In the genomic region with DNA sequence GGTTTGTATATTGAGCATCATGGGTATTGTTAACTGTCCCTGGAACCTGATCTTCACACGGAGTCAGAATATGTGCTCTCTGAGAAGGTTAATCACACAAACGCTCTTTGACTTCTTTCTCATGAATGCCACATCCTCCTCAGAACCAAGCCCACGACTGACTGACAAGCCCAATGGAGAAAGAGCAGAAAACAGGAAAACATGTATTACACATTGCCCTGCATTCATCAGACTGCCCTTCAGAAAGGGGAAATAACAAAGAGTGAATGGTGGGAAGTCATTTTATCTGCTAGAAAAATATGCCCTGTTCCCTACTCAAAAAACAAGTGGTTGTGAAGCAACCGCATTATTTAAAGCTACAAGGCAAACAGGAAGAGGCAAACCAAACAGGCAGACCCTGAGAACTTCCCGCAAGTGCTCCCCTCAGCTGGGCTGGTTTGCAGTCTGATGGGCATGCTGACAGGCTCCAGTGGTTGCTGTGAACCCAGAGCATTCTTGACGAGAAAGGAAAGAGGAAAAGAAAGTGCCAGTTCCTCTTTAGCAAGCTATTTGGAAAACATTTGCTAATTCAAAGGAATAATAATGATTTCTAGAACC, we compare ENCODE assay signal across 8 cellular contexts.
DNase-seq lines count a peak whose midpoint lies in the region; ATAC-seq, FAIRE-seq and TF ChIP-seq lines count a peak whose summit lies in the region.
"Had no signal": no experiment of that assay in that cellular context is flagged by ENCODE, and none has a peak within 500 bp of the region (broad histone marks: within the 10 kb centered on the region; RNA-seq: fewer than 3 reads in every experiment).

No MANE protein-coding gene starts in this region.

- H2AFZ ChIP-seq in endothelial cell of umbilical vein (ENCODE audit: low read depth, low read length): peak overlapping the region; percentile 58

- no peaks in the 10 kb centered on the region for H3K9me1 ChIP-seq in endothelial cell of umbilical vein (replicated peaks; ENCODE audit: control insufficient read depth, extremely low read depth, insufficient read depth, low read length)

- H4K20me1 ChIP-seq in endothelial cell of umbilical vein (replicated peaks; ENCODE audit: control insufficient read depth, extremely low read depth, insufficient read depth, low read length): no peaks in the 10 kb centered on the region

- peak overlapping the region; percentile 71 for H3K4me2 ChIP-seq in endothelial cell of umbilical vein (ENCODE audit: insufficient read depth, low read length)

- CTCF ChIA-PET in endothelial cell of umbilical vein (lab: Charles Lee): no interaction called here

- H3K36me3 ChIP-seq in endothelial cell of umbilical vein (ENCODE audit: control insufficient read depth in 2 of 2, extremely low read depth in 1 of 2, insufficient read depth in 2 of 2, low read length in 2 of 2): no peaks in the 10 kb centered on the region

- H3K27me3 ChIP-seq in HL-60 (ENCODE audit: insufficient read depth, poor library complexity, severe bottlenecking) (no peaks in the 10 kb centered on the region), endothelial cell of umbilical vein (ENCODE audit: control insufficient read depth in 2 of 2, insufficient read depth in 2 of 2, low read length in 2 of 2) (no peaks in the 10 kb centered on the region)

- POLR2A ChIA-PET in endothelial cell of umbilical vein (lab: Charles Lee): no interaction called here

- TF ChIP-seq CTCF in HL-60 (IDR thresholded peaks at IDR 0.05; ENCODE audit: insufficient read depth, low read length) (no peak), endothelial cell of umbilical vein (IDR thresholded peaks at IDR 0.05; ENCODE audit: extremely low read depth in 1 of 2, insufficient read depth in 1 of 2, low read depth in 1 of 2, low read length in 2 of 2) (no peak)

- peak; percentile 56 to 72 for DNase-seq in HL-60 (ENCODE audit: low read depth in 1 of 2, low spot score in 1 of 2)
- DNase-seq in endothelial cell of umbilical vein (ENCODE audit: low read depth, low spot score): peak; percentile 99
- DNase-seq in stimulated activated CD8-positive, alpha-beta memory T cell treated with anti-CD3 and anti-CD28 coated beads, Interleukin-4, amount 100 ng/mL, for 24 hours (ENCODE audit: low read depth): peak; percentile 4
- DNase-seq in cortex of kidney (lab: John Stamatoyannopoulos, UW): no peak
- no peak for DNase-seq in stimulated activated CD4-positive, alpha-beta T cell treated with anti-CD3 and anti-CD28 coated beads, Interleukin-15, amount 100 ng/mL, for 24 hours

- H3K4me3 ChIP-seq in HL-60 (replicated peaks; ENCODE audit: insufficient read depth, low read length) (no peak overlapping the region), endothelial cell of umbilical vein (replicated peaks in 1 of 3; ENCODE audit: insufficient read depth in 1 of 3, low read depth in 1 of 3, low read length in 3 of 3) (peak overlapping the region in 1 of 3 experiments; percentile 6)
- H3K4me3 ChIP-seq: K562 had no signal

- H3K27ac ChIP-seq in HL-60 (replicated peaks) (no peak overlapping the region), endothelial cell of umbilical vein (ENCODE audit: insufficient read depth, low read depth, low read length) (peak overlapping the region; percentile 91)

- no TSS peak for BruUV-seq in endothelial cell of umbilical vein (replicated peaks; lab: Mats Ljungman, UMichigan)

- ATAC-seq in GM21381 (IDR thresholded peaks at IDR 0.05; ENCODE audit: unreplicated experiment) (peak; percentile 91), HG02840 (IDR thresholded peaks at IDR 0.05; ENCODE audit: low FRiP score, unreplicated experiment) (no peak)
- ATAC-seq: K562 had no signal

- H3K9ac ChIP-seq in endothelial cell of umbilical vein (replicated peaks; ENCODE audit: extremely low read depth, insufficient read depth, low read length): peak overlapping the region; percentile 65

- no peaks in the 10 kb centered on the region for H3K9me3 ChIP-seq in endothelial cell of umbilical vein (replicated peaks; ENCODE audit: control insufficient read depth, insufficient read depth, low read length)

- peak; percentile 85 for FAIRE-seq in endothelial cell of umbilical vein (lab: Jason Lieb, UNC)
- FAIRE-seq: K562 had no signal

- no peak for TF ChIP-seq POLR2A in endothelial cell of umbilical vein (IDR thresholded peaks at IDR 0.05; ENCODE audit: low read depth, low read length)

- intact Hi-C loops in endothelial cell of umbilical vein (cut with micrococcal nuclease): no loop called here

- H3K4me1 ChIP-seq in endothelial cell of umbilical vein (ENCODE audit: control insufficient read depth, extremely low read depth, insufficient read depth, low read length): peaks cover 27% of the 10 kb centered on the region

- no peaks in the 10 kb centered on the region for H3K79me2 ChIP-seq in endothelial cell of umbilical vein (ENCODE audit: control insufficient read depth, insufficient read depth, low read length)

- dilution Hi-C loops in endothelial cell of umbilical vein (cut with MboI; ENCODE audit: extremely low pct_ligation_motif_present, low sequenced_read_pairs): no loop called here

TF ChIP-seq in endothelial cell of umbilical vein, 7 proteins besides CTCF, POLR2A, EP300 and RAD21:
- TF ChIP-seq JUN (IDR thresholded peaks at IDR 0.05; ENCODE audit: borderline replicate concordance, insufficient read depth, insufficient read length, low read depth) (peak; percentile 6), GATA2 (IDR thresholded peaks at IDR 0.05; ENCODE audit: insufficient read depth, insufficient read length, low read depth, low read length) (peak; percentile 88), FOS (IDR thresholded peaks at IDR 0.05; ENCODE audit: borderline replicate concordance, insufficient read depth, low read length) (peak; percentile 34), EZH2 (IDR thresholded peaks at IDR 0.05; ENCODE audit: borderline replicate concordance, low read depth, low read length, severe bottlenecking) (no peak), MYC (IDR thresholded peaks at IDR 0.05; ENCODE audit: low read depth, low read length) (no peak), POLR2AphosphoS5 (IDR thresholded peaks at IDR 0.05; ENCODE audit: insufficient read depth, low read depth, low read length) (peak; percentile 64)
- TF ChIP-seq, protein P1, sequence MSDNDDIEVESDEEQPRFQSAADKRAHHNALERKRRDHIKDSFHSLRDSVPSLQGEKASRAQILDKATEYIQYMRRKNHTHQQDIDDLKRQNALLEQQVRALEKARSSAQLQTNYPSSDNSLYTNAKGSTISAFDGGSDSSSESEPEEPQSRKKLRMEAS (IDR thresholded peaks at IDR 0.05; ENCODE audit: insufficient read depth, insufficient read length): no peak

Comparison
In these comparisons a context has a peak if more than half of its experiments do, and no peak if none do; other contexts are left out.
1. DNase-seq: peak in HL-60 (2 of 2), endothelial cell of umbilical vein (single experiment) and stimulated activated CD8-positive, alpha-beta memory T cell treated with anti-CD3 and anti-CD28 coated beads, Interleukin-4, amount 100 ng/mL, for 24 hours (single experiment); none in cortex of kidney (single experiment) and stimulated activated CD4-positive, alpha-beta T cell treated with anti-CD3 and anti-CD28 coated beads, Interleukin-15, amount 100 ng/mL, for 24 hours (single experiment).